1 cellular context compared by ENCODE assay signal in the genomic region with DNA sequence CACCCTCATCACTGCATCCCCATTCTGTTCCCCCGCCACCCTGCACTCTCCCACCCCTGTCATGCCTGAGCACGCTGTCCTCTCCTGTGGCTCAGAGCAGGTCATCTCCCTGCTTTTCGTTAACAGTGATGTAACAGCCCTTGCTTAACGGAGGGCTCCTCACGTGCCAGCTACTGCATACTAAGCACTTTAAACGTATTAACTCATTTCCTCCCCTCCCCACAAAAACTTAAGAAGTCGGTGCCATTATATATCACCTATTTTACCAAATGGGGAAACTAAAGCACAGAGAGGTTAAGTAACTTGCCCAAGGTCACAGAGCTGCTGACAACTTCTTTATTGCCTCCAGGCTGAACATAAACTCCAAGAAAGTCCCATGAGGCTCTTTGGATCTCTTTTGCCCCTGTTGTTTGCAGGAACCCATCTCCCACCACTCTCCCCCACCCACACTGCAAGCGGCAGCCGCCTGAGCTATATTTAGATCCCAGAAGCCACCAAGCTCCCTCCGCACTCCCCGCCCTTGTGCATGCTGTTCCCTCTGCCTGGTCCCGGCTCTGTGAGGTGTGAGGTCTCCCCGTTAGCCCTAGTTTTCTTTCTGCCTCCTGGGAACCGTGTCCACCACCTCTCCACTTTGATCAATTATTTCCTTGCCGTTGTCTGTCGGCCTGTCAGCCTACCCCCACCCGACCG.
A peak's percentile ranks its signal among the peaks of the same experiment; 100 is the strongest.
TF ChIP-seq lines count a peak whose summit lies in the region.

No MANE protein-coding gene starts in this region.

TF ChIP-seq in HepG2, 621 proteins besides CTCF, POLR2A, EP300 and RAD21 (continued from another document):
- TF ChIP-seq, protein P1, sequence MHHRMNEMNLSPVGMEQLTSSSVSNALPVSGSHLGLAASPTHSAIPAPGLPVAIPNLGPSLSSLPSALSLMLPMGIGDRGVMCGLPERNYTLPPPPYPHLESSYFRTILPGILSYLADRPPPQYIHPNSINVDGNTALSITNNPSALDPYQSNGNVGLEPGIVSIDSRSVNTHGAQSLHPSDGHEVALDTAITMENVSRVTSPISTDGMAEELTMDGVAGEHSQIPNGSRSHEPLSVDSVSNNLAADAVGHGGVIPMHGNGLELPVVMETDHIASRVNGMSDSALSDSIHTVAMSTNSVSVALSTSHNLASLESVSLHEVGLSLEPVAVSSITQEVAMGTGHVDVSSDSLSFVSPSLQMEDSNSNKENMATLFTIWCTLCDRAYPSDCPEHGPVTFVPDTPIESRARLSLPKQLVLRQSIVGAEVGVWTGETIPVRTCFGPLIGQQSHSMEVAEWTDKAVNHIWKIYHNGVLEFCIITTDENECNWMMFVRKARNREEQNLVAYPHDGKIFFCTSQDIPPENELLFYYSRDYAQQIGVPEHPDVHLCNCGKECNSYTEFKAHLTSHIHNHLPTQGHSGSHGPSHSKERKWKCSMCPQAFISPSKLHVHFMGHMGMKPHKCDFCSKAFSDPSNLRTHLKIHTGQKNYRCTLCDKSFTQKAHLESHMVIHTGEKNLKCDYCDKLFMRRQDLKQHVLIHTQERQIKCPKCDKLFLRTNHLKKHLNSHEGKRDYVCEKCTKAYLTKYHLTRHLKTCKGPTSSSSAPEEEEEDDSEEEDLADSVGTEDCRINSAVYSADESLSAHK (CRISPR knock-in tag; IDR thresholded peaks at IDR 0.05; ENCODE audit: borderline replicate concordance) = no peak
- TF ChIP-seq, protein P2, sequence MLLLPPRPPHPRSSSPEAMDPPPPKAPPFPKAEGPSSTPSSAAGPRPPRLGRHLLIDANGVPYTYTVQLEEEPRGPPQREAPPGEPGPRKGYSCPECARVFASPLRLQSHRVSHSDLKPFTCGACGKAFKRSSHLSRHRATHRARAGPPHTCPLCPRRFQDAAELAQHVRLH (CRISPR knock-in tag; IDR thresholded peaks at IDR 0.05; ENCODE audit: borderline replicate concordance, low read depth) = no peak
- TF ChIP-seq, protein P3, sequence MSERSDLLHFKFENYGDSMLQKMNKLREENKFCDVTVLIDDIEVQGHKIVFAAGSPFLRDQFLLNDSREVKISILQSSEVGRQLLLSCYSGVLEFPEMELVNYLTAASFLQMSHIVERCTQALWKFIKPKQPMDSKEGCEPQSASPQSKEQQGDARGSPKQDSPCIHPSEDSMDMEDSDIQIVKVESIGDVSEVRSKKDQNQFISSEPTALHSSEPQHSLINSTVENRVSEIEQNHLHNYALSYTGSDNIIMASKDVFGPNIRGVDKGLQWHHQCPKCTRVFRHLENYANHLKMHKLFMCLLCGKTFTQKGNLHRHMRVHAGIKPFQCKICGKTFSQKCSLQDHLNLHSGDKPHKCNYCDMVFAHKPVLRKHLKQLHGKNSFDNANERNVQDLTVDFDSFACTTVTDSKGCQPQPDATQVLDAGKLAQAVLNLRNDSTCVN (CRISPR knock-in tag; IDR thresholded peaks at IDR 0.05; ENCODE audit: borderline replicate concordance) = no peak
- TF ChIP-seq, protein P4, sequence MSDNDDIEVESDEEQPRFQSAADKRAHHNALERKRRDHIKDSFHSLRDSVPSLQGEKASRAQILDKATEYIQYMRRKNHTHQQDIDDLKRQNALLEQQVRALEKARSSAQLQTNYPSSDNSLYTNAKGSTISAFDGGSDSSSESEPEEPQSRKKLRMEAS (IDR thresholded peaks at IDR 0.05) = peak; percentile 43; the same call in 1 of the 2 replicates
- TF ChIP-seq ZSCAN22 (CRISPR knock-in tag; IDR thresholded peaks at IDR 0.05) (no peak), ZNF235 (CRISPR knock-in tag; IDR thresholded peaks at IDR 0.05; ENCODE audit: borderline replicate concordance) (no peak), JUND (CRISPR knock-in tag; IDR thresholded peaks at IDR 0.05) (no peak), ZNF879 (CRISPR knock-in tag; IDR thresholded peaks at IDR 0.05) (no peak), ZNF33A (CRISPR knock-in tag; IDR thresholded peaks at IDR 0.05; ENCODE audit: borderline replicate concordance) (no peak), GTF2F1 (IDR thresholded peaks at IDR 0.05; ENCODE audit: low read length) (no peak), CHCHD3 (CRISPR knock-in tag; IDR thresholded peaks at IDR 0.05) (peak; percentile 38; the same call in 1 of the 2 replicates), CEBPG (CRISPR knock-in tag; IDR thresholded peaks at IDR 0.05) (peak; percentile 29; the same call in 1 of the 2 replicates), ZNF660 (CRISPR knock-in tag; IDR thresholded peaks at IDR 0.05; ENCODE audit: borderline replicate concordance, low read depth) (no peak)
- TF ChIP-seq, protein P5, sequence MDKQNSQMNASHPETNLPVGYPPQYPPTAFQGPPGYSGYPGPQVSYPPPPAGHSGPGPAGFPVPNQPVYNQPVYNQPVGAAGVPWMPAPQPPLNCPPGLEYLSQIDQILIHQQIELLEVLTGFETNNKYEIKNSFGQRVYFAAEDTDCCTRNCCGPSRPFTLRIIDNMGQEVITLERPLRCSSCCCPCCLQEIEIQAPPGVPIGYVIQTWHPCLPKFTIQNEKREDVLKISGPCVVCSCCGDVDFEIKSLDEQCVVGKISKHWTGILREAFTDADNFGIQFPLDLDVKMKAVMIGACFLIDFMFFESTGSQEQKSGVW (CRISPR knock-in tag; IDR thresholded peaks at IDR 0.05; ENCODE audit: borderline replicate concordance) = no peak
- TF ChIP-seq, protein P6, sequence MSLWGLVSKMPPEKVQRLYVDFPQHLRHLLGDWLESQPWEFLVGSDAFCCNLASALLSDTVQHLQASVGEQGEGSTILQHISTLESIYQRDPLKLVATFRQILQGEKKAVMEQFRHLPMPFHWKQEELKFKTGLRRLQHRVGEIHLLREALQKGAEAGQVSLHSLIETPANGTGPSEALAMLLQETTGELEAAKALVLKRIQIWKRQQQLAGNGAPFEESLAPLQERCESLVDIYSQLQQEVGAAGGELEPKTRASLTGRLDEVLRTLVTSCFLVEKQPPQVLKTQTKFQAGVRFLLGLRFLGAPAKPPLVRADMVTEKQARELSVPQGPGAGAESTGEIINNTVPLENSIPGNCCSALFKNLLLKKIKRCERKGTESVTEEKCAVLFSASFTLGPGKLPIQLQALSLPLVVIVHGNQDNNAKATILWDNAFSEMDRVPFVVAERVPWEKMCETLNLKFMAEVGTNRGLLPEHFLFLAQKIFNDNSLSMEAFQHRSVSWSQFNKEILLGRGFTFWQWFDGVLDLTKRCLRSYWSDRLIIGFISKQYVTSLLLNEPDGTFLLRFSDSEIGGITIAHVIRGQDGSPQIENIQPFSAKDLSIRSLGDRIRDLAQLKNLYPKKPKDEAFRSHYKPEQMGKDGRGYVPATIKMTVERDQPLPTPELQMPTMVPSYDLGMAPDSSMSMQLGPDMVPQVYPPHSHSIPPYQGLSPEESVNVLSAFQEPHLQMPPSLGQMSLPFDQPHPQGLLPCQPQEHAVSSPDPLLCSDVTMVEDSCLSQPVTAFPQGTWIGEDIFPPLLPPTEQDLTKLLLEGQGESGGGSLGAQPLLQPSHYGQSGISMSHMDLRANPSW (CRISPR knock-in tag; IDR thresholded peaks at IDR 0.05; ENCODE audit: borderline replicate concordance) = no peak
- TF ChIP-seq, protein P7, sequence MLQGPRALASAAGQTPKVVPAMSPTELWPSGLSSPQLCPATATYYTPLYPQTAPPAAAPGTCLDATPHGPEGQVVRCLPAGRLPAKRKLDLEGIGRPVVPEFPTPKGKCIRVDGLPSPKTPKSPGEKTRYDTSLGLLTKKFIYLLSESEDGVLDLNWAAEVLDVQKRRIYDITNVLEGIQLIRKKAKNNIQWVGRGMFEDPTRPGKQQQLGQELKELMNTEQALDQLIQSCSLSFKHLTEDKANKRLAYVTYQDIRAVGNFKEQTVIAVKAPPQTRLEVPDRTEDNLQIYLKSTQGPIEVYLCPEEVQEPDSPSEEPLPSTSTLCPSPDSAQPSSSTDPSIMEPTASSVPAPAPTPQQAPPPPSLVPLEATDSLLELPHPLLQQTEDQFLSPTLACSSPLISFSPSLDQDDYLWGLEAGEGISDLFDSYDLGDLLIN (CRISPR knock-in tag; IDR thresholded peaks at IDR 0.05; ENCODE audit: borderline replicate concordance) = no peak
- TF ChIP-seq, protein P8, sequence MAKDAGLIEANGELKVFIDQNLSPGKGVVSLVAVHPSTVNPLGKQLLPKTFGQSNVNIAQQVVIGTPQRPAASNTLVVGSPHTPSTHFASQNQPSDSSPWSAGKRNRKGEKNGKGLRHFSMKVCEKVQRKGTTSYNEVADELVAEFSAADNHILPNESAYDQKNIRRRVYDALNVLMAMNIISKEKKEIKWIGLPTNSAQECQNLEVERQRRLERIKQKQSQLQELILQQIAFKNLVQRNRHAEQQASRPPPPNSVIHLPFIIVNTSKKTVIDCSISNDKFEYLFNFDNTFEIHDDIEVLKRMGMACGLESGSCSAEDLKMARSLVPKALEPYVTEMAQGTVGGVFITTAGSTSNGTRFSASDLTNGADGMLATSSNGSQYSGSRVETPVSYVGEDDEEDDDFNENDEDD (CRISPR knock-in tag; IDR thresholded peaks at IDR 0.05; ENCODE audit: borderline replicate concordance) = no peak; the same call in 1 of the 2 replicates
